ENCODE assay signal across 38 cellular contexts in genomic region chr20:33306807-33307206, GRCh38. TPM values are rescaled to one million over a fixed set of nuclear protein-coding genes. Genes with fewer than 3 reads are reported as not detected.
"Had no signal": no experiment of that assay in that cellular context is flagged by ENCODE, and none has a peak within 500 bp of the region (broad histone marks: within the 10 kb centered on the region; RNA-seq: fewer than 3 reads in every experiment).

No MANE protein-coding gene starts in this region.

- DNase-seq: activated CD4-positive, alpha-beta memory T cell treated with anti-CD3 and anti-CD28 coated beads, Interleukin-2, amount 10 ng/mL, durations not matched to agents 7 days and 5 days; activated CD4-positive, alpha-beta T cell treated with anti-CD3 and anti-CD28 coated beads for 1 hour; activated CD4-positive, alpha-beta T cell treated with anti-CD3 and anti-CD28 coated beads for 48 hours; activated CD4-positive, CD25-positive, alpha-beta regulatory T cell; activated CD8-positive, alpha-beta memory T cell treated with anti-CD3 and anti-CD28 coated beads for 24 hours; activated CD8-positive, alpha-beta memory T cell treated with anti-CD3 and anti-CD28 coated beads, Interleukin-2, amount 10 ng/mL, durations not matched to agents 7 days and 5 days; activated CD8-positive, alpha-beta memory T cell treated with anti-CD3 and anti-CD28 coated beads, Interleukin-2, amount 50 U/mL, for 48 hours; activated effector memory CD4-positive, alpha-beta T cell treated with Interleukin-2 at 50 U/mL for 16 hours; activated naive CD4-positive, alpha-beta T cell treated with anti-CD3 and anti-CD28 coated beads, Interleukin-2, amount 10 ng/mL, durations not matched to agents 7 days and 5 days; activated naive CD8-positive, alpha-beta T cell treated with anti-CD3 and anti-CD28 coated beads, Interleukin-2, amount 50 U/mL, for 24 hours; activated T-cell treated with anti-CD3 and anti-CD28 coated beads, Interleukin-2, amount 50 U/mL, for 48 hours; anterior cingulate cortex; caudate nucleus; cerebellar nuclear complex; MM.1S; MV-4-11; NCI-H1092; NCI-H1436 treated with DMSO at 0.1 percent for 48 hours; NCI-H1694 treated with DMSO at 0.1 percent for 48 hours; NCI-H2029 treated with DMSO at 0.1 percent for 48 hours; NCI-H2107; NCI-H2171; NCI-H510A; NCI-H526; NCI-H748 treated with DMSO at 0.1 percent for 48 hours; NK-92 treated with Interleukin-12 subunit alpha and Interleukin-12 subunit beta, amount 100 ng/mL, for 24 hours; PC-3; Right ventricle myocardium superior; SW 1271; T-helper 1 cell; T-helper 2 cell; T-helper 9 cell had no signal

- H3K36me3 Mint-ChIP-seq: activated CD8-positive, alpha-beta memory T cell treated with anti-CD3 and anti-CD28 coated beads, Interleukin-2, amount 10 ng/mL, durations not matched to agents 7 days and 5 days; activated naive CD4-positive, alpha-beta T cell treated with anti-CD3 and anti-CD28 coated beads, Interleukin-2, amount 10 ng/mL, durations not matched to agents 7 days and 5 days; activated naive CD8-positive, alpha-beta T cell; brain had no signal

- H3K4me3 Mint-ChIP-seq: activated CD4-positive, alpha-beta memory T cell treated with anti-CD3 and anti-CD28 coated beads, Interleukin-2, amount 10 ng/mL, durations not matched to agents 7 days and 5 days; activated CD8-positive, alpha-beta memory T cell treated with anti-CD3 and anti-CD28 coated beads, Interleukin-2, amount 10 ng/mL, durations not matched to agents 7 days and 5 days; activated naive CD4-positive, alpha-beta T cell treated with anti-CD3 and anti-CD28 coated beads, Interleukin-2, amount 10 ng/mL, durations not matched to agents 7 days and 5 days; activated naive CD8-positive, alpha-beta T cell; activated naive CD8-positive, alpha-beta T cell treated with anti-CD3 and anti-CD28 coated beads, Interleukin-2, amount 50 U/mL, for 24 hours; brain had no signal

- ATAC-seq: activated CD8-positive, alpha-beta memory T cell treated with anti-CD3 and anti-CD28 coated beads, Interleukin-2, amount 10 ng/mL, durations not matched to agents 7 days and 5 days; activated naive CD8-positive, alpha-beta T cell treated with anti-CD3 and anti-CD28 coated beads, Interleukin-2, amount 50 U/mL, for 24 hours; PC-3 had no signal

- H3K27ac Mint-ChIP-seq: activated CD4-positive, alpha-beta memory T cell treated with anti-CD3 and anti-CD28 coated beads, Interleukin-2, amount 10 ng/mL, durations not matched to agents 7 days and 5 days; activated CD8-positive, alpha-beta memory T cell treated with anti-CD3 and anti-CD28 coated beads, Interleukin-2, amount 10 ng/mL, durations not matched to agents 7 days and 5 days; activated naive CD4-positive, alpha-beta T cell treated with anti-CD3 and anti-CD28 coated beads, Interleukin-2, amount 10 ng/mL, durations not matched to agents 7 days and 5 days; activated naive CD8-positive, alpha-beta T cell; activated naive CD8-positive, alpha-beta T cell treated with anti-CD3 and anti-CD28 coated beads, Interleukin-2, amount 50 U/mL, for 24 hours had no signal

- H3K27me3 Mint-ChIP-seq: activated CD4-positive, alpha-beta memory T cell treated with anti-CD3 and anti-CD28 coated beads, Interleukin-2, amount 10 ng/mL, durations not matched to agents 7 days and 5 days; activated CD8-positive, alpha-beta memory T cell treated with anti-CD3 and anti-CD28 coated beads, Interleukin-2, amount 10 ng/mL, durations not matched to agents 7 days and 5 days; activated naive CD8-positive, alpha-beta T cell; activated naive CD8-positive, alpha-beta T cell treated with anti-CD3 and anti-CD28 coated beads, Interleukin-2, amount 50 U/mL, for 24 hours had no signal

- H3K4me1 Mint-ChIP-seq: activated CD4-positive, alpha-beta memory T cell treated with anti-CD3 and anti-CD28 coated beads, Interleukin-2, amount 10 ng/mL, durations not matched to agents 7 days and 5 days; activated CD8-positive, alpha-beta memory T cell treated with anti-CD3 and anti-CD28 coated beads, Interleukin-2, amount 10 ng/mL, durations not matched to agents 7 days and 5 days; activated naive CD4-positive, alpha-beta T cell treated with anti-CD3 and anti-CD28 coated beads, Interleukin-2, amount 10 ng/mL, durations not matched to agents 7 days and 5 days; activated naive CD8-positive, alpha-beta T cell treated with anti-CD3 and anti-CD28 coated beads, Interleukin-2, amount 50 U/mL, for 24 hours; brain had no signal

- H3K9me3 Mint-ChIP-seq: activated naive CD4-positive, alpha-beta T cell treated with anti-CD3 and anti-CD28 coated beads, Interleukin-2, amount 10 ng/mL, durations not matched to agents 7 days and 5 days; activated naive CD8-positive, alpha-beta T cell treated with anti-CD3 and anti-CD28 coated beads, Interleukin-2, amount 50 U/mL, for 24 hours had no signal

- H3K27ac ChIP-seq: RWPE1, VCaP had no signal

RNA-seq across cellular contexts. Expression of gene BPIFB1, which starts 23.8 kb away (rescaled TPM):
- total RNA-seq: activated CD4-positive, alpha-beta memory T cell treated with anti-CD3 and anti-CD28 coated beads, Interleukin-2, amount 10 ng/mL, durations not matched to agents 7 days and 5 days; activated CD8-positive, alpha-beta memory T cell treated with anti-CD3 and anti-CD28 coated beads, Interleukin-2, amount 10 ng/mL, durations not matched to agents 7 days and 5 days; bronchial epithelial cell; LHCN-M2; PC-3; Right ventricle myocardium superior had no signal
